8 cellular contexts compared by ENCODE assay signal in genomic region chr11:55707029-55707428, GRCh38. TPM values are rescaled to one million over a fixed set of nuclear protein-coding genes. Genes with fewer than 3 reads are reported as not detected.
DNase-seq lines count a peak whose midpoint lies in the region; ATAC-seq and TF ChIP-seq lines count a peak whose summit lies in the region.
"Had no signal": no experiment of that assay in that cellular context is flagged by ENCODE, and none has a peak within 500 bp of the region (broad histone marks: within the 10 kb centered on the region; RNA-seq: fewer than 3 reads in every experiment).

No MANE protein-coding gene starts in this region.

- peak; percentile 36 for TF ChIP-seq CTCF in GM13976 (IDR thresholded peaks at IDR 0.05; ENCODE audit: borderline replicate concordance, control extremely low read depth, extremely low read depth, insufficient read depth, missing control alignments)

- no peaks in the 10 kb centered on the region for H3K36me3 Mint-ChIP-seq in activated naive CD4-positive, alpha-beta T cell treated with anti-CD3 and anti-CD28 coated beads, Interleukin-2, amount 10 ng/mL, durations not matched to agents 7 days and 5 days

- peak; percentile 29 for DNase-seq in GM13976 (ENCODE audit: low spot score)
- DNase-seq in HuH-7 (ENCODE audit: low spot score): peak; percentile 20
- DNase-seq in SK-N-MC (ENCODE audit: low read depth, low spot score): peak; percentile 48
- DNase-seq in inferior parietal cortex (ENCODE audit: extremely low spot score): peak; percentile 67
- no peak for DNase-seq in MG63
- no peak for DNase-seq in activated naive CD4-positive, alpha-beta T cell treated with anti-CD3 and anti-CD28 coated beads, Interleukin-2, amount 10 ng/mL, durations not matched to agents 7 days and 5 days
- DNase-seq in stimulated activated naive CD8-positive, alpha-beta T cell treated with anti-CD3 and anti-CD28 coated beads, Interleukin-15, amount 100 ng/mL, for 72 hours: no peak

- CTCF ChIA-PET in activated naive CD4-positive, alpha-beta T cell treated with anti-CD3 and anti-CD28 coated beads, Interleukin-2, amount 10 ng/mL, durations not matched to agents 7 days and 5 days (lab: Charles Lee): no interaction called here

- H3K27ac ChIP-seq in SK-N-MC: no peak overlapping the region

- no peak for ATAC-seq in stimulated activated naive CD8-positive, alpha-beta T cell treated with anti-CD3 and anti-CD28 coated beads, Interleukin-15, amount 100 ng/mL, for 72 hours

- H3K4me1 Mint-ChIP-seq in activated naive CD4-positive, alpha-beta T cell treated with anti-CD3 and anti-CD28 coated beads, Interleukin-2, amount 10 ng/mL, durations not matched to agents 7 days and 5 days: no peaks in the 10 kb centered on the region
- H3K4me1 Mint-ChIP-seq in stimulated activated naive CD8-positive, alpha-beta T cell treated with anti-CD3 and anti-CD28 coated beads, Interleukin-15, amount 100 ng/mL, for 72 hours: no peaks in the 10 kb centered on the region

- in situ Hi-C loops in GM13976 (cut with MboI; ENCODE audit: low sequenced_read_pairs, unreplicated experiment): no loop called here

- H3K4me3 ChIP-seq in SK-N-MC: no peak overlapping the region
- H3K4me3 ChIP-seq in MG63: no peak overlapping the region

- no peaks in the 10 kb centered on the region for H3K27me3 ChIP-seq in MG63

- H3K36me3 ChIP-seq in SK-N-MC (ENCODE audit: insufficient read depth, low read length) (no peaks in the 10 kb centered on the region), MG63 (no peaks in the 10 kb centered on the region)

- peaks cover 4% of the 10 kb centered on the region for H3K9me3 Mint-ChIP-seq in activated naive CD4-positive, alpha-beta T cell treated with anti-CD3 and anti-CD28 coated beads, Interleukin-2, amount 10 ng/mL, durations not matched to agents 7 days and 5 days
- peaks cover 7 to 13% of the 10 kb centered on the region in 2 donors for H3K9me3 Mint-ChIP-seq in stimulated activated naive CD8-positive, alpha-beta T cell treated with anti-CD3 and anti-CD28 coated beads, Interleukin-15, amount 100 ng/mL, for 72 hours

- no peak overlapping the region for H3K27ac Mint-ChIP-seq in activated naive CD4-positive, alpha-beta T cell treated with anti-CD3 and anti-CD28 coated beads, Interleukin-2, amount 10 ng/mL, durations not matched to agents 7 days and 5 days
- no peak overlapping the region for H3K27ac Mint-ChIP-seq in stimulated activated naive CD8-positive, alpha-beta T cell treated with anti-CD3 and anti-CD28 coated beads, Interleukin-15, amount 100 ng/mL, for 72 hours

- H3K9ac ChIP-seq in SK-N-MC (ENCODE audit: insufficient read length): no peak overlapping the region

- H3K9me3 ChIP-seq in SK-N-MC (ENCODE audit: low read depth, low read length): no peaks in the 10 kb centered on the region
- no peaks in the 10 kb centered on the region for H3K9me3 ChIP-seq in MG63

- H3K4me3 Mint-ChIP-seq in activated naive CD4-positive, alpha-beta T cell treated with anti-CD3 and anti-CD28 coated beads, Interleukin-2, amount 10 ng/mL, durations not matched to agents 7 days and 5 days: no peak overlapping the region
- H3K4me3 Mint-ChIP-seq in stimulated activated naive CD8-positive, alpha-beta T cell treated with anti-CD3 and anti-CD28 coated beads, Interleukin-15, amount 100 ng/mL, for 72 hours: no peak overlapping the region

- no peaks in the 10 kb centered on the region for H3K27me3 Mint-ChIP-seq in activated naive CD4-positive, alpha-beta T cell treated with anti-CD3 and anti-CD28 coated beads, Interleukin-2, amount 10 ng/mL, durations not matched to agents 7 days and 5 days
- H3K27me3 Mint-ChIP-seq in stimulated activated naive CD8-positive, alpha-beta T cell treated with anti-CD3 and anti-CD28 coated beads, Interleukin-15, amount 100 ng/mL, for 72 hours: no peaks in the 10 kb centered on the region

RNA-seq across cellular contexts. Expression of gene OR4C6, which starts 45.0 kb away (rescaled TPM):
- total RNA-seq in MG63 (2014; rRNA removed; shearing (Covaris generic); ENCODE audit: low replicate concordance): not detected in 2 replicates
- total RNA-seq: pulmonary artery endothelial cell had no signal

RNA-seq across cellular contexts. Expression of gene OR4S2, which starts 58.9 kb away (rescaled TPM):
- not detected in 2 replicates for total RNA-seq in MG63 (2014; rRNA removed; shearing (Covaris generic); ENCODE audit: low replicate concordance)
- total RNA-seq: pulmonary artery endothelial cell had no signal

Comparison
In these comparisons a context has a peak if more than half of its experiments do, and no peak if none do; other contexts are left out.
1. DNase-seq: peak in GM13976 (single experiment), HuH-7 (single experiment), SK-N-MC (single experiment) and inferior parietal cortex (single experiment); none in MG63 (single experiment), activated naive CD4-positive, alpha-beta T cell treated with anti-CD3 and anti-CD28 coated beads, Interleukin-2, amount 10 ng/mL, durations not matched to agents 7 days and 5 days (single experiment) and stimulated activated naive CD8-positive, alpha-beta T cell treated with anti-CD3 and anti-CD28 coated beads, Interleukin-15, amount 100 ng/mL, for 72 hours (0 of 2).